In the genomic region with DNA sequence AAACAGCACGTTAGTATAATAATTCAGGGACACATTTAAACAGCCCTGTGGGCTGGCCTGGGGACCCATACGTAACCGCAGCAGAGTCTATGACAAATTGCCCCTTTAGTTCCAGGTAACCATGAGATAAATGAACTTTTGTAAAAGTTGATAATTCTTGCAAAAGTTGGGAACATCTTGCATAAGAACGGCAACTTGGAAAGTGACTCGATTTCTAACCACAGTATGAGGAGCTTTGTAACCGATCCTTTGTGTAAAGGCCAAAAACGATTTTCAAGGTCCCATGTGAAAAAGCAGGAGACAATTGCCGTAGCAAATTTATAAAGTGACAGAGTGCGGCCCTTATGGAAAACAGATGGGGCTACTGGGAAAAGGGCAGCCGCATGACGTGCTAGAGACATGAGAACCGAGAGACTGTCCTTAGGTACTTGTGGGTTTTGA, we compare ENCODE assay signal across 15 cellular contexts.
A peak's percentile ranks its signal among the peaks of the same experiment; 100 is the strongest.
DNase-seq lines count a peak whose midpoint lies in the region; ATAC-seq and TF ChIP-seq lines count a peak whose summit lies in the region.
"Had no signal": no experiment of that assay in that cellular context is flagged by ENCODE, and none has a peak within 500 bp of the region (broad histone marks: within the 10 kb centered on the region; RNA-seq: fewer than 3 reads in every experiment).

No MANE protein-coding gene starts in this region.

- no peak for DNase-seq in WTC11 (ENCODE audit: low spot score)
- peak; percentile 51 to 66 for DNase-seq in fibroblast of lung (ENCODE audit: low read depth in 2 of 2)
- DNase-seq in neural crest cell (ENCODE audit: low read depth, low spot score) = no peak
- no peak for DNase-seq in upper lobe of left lung
- DNase-seq in HK-2 (ENCODE audit: unreplicated experiment) = no peak
- no peak for DNase-seq in NCI-H2171 (lab: John Stamatoyannopoulos, UW)
- DNase-seq: activated CD4-positive, alpha-beta T cell treated with anti-CD3 and anti-CD28 coated beads, Interleukin-2, amount 50 U/mL, for 4 hours; CD4-positive, alpha-beta T cell; effector memory CD8-positive, alpha-beta T cell; GOT3; SIG-M5; stimulated activated CD4-positive, alpha-beta T cell treated with anti-CD3 and anti-CD28 coated beads, Interleukin-2, amount 100 ng/mL, for 48 hours had no signal

- H2AFZ ChIP-seq in fibroblast of lung (ENCODE audit: low read length) = no peak overlapping the region

- H3K4me1 ChIP-seq in fibroblast of lung (ENCODE audit: control insufficient read depth, extremely low read depth, insufficient read depth, low read length) (no peaks in the 10 kb centered on the region), upper lobe of left lung (peaks cover 15 to 24% (median 16%) of the 10 kb centered on the region in 4 donors)
- H3K4me1 ChIP-seq: ascending aorta had no signal

- H3K36me3 Mint-ChIP-seq in WTC11 (no peaks in the 10 kb centered on the region), neural crest cell (ENCODE audit: low read depth) (no peaks in the 10 kb centered on the region)

- no peak overlapping the region for H3K27ac ChIP-seq in fibroblast of lung (ENCODE audit: insufficient read depth, low read length)
- peak overlapping the region; percentile 14 to 65 (median 34) for H3K27ac ChIP-seq in upper lobe of left lung

- CTCF ChIA-PET in WTC11 (lab: Charles Lee) = interaction anchor here (1.0 to 4.8 kb wide), 3 partner anchors 10 to 508 kb away, joined by 3 to 38 read pairs (median 3); partner anchors contain the start of genes FAM50B and SLC22A23

- H3K27ac Mint-ChIP-seq in WTC11 = peak overlapping the region; percentile 98
- H3K27ac Mint-ChIP-seq in neural crest cell (ENCODE audit: unreplicated experiment) = peak overlapping the region; percentile 40
- H3K27ac Mint-ChIP-seq: activated T-helper 17 cell treated with anti-CD3 and anti-CD28 coated beads, Interleukin-2, amount 50 U/mL, for 72 hours; CD4-positive, alpha-beta T cell; effector memory CD8-positive, alpha-beta T cell had no signal

- H3K27me3 ChIP-seq in fibroblast of lung (ENCODE audit: control insufficient read depth, insufficient read depth, low read length) (no peaks in the 10 kb centered on the region), upper lobe of left lung (no peaks in the 10 kb centered on the region)
- H3K27me3 ChIP-seq: ascending aorta had no signal

- no peaks in the 10 kb centered on the region for H3K9me3 Mint-ChIP-seq in WTC11
- H3K9me3 Mint-ChIP-seq in neural crest cell = no peaks in the 10 kb centered on the region
- H3K9me3 Mint-ChIP-seq: activated T-helper 17 cell treated with anti-CD3 and anti-CD28 coated beads, Interleukin-2, amount 50 U/mL, for 72 hours; CD4-positive, alpha-beta T cell; effector memory CD8-positive, alpha-beta T cell had no signal

- POLR2A ChIA-PET in WTC11 (lab: Charles Lee) = no interaction called here

- TF ChIP-seq EP300 in upper lobe of left lung (IDR thresholded peaks at IDR 0.05) = no peak

- H3K4me2 ChIP-seq in fibroblast of lung (ENCODE audit: extremely low read depth, insufficient read depth, low read length) = no peak overlapping the region

- H3K4me1 Mint-ChIP-seq in WTC11 (peaks cover 85% of the 10 kb centered on the region), neural crest cell (peaks cover 85% of the 10 kb centered on the region)

- H3K79me2 ChIP-seq in fibroblast of lung (ENCODE audit: control insufficient read depth, insufficient read depth, low read length) = no peaks in the 10 kb centered on the region

- H4K20me1 ChIP-seq in fibroblast of lung (ENCODE audit: control insufficient read depth, extremely low read depth, insufficient read depth, low read length) = no peaks in the 10 kb centered on the region

- WGBS in upper lobe of left lung, 2 donors = 85 to 88% methylated on average over 12 of the region's 12 CpGs

- no peak for TF ChIP-seq POLR2A in upper lobe of left lung (IDR thresholded peaks at IDR 0.05)

- H3K9ac ChIP-seq in fibroblast of lung (ENCODE audit: insufficient read depth, low read length) = no peak overlapping the region

- no peak for TF ChIP-seq CTCF in WTC11 (IDR thresholded peaks at IDR 0.05)
- no peak for TF ChIP-seq CTCF in fibroblast of lung (conservative IDR thresholded peaks at IDR 0.05 in 1 of 2, IDR thresholded peaks at IDR 0.05 in 1 of 2; ENCODE audit: low read depth in 1 of 2, low read length in 2 of 2)
- TF ChIP-seq CTCF in neural crest cell (conservative IDR thresholded peaks at IDR 0.05) = no peak
- TF ChIP-seq CTCF in upper lobe of left lung (IDR thresholded peaks at IDR 0.05) = no peak

- no peaks in the 10 kb centered on the region for H3K36me3 ChIP-seq in fibroblast of lung (ENCODE audit: control insufficient read depth, insufficient read depth, low read length)
- H3K36me3 ChIP-seq in upper lobe of left lung = no peaks in the 10 kb centered on the region
- H3K36me3 ChIP-seq: ascending aorta had no signal

- H3K4me3 Mint-ChIP-seq in WTC11 (no peak overlapping the region), neural crest cell (peak overlapping the region; percentile 33)
- H3K4me3 Mint-ChIP-seq: activated T-helper 17 cell treated with anti-CD3 and anti-CD28 coated beads, Interleukin-2, amount 50 U/mL, for 72 hours; CD4-positive, alpha-beta T cell; effector memory CD8-positive, alpha-beta T cell had no signal

- H3K4me3 ChIP-seq in fibroblast of lung (replicated peaks in 1 of 4; ENCODE audit: control extremely low read depth in 1 of 4, insufficient read depth in 1 of 4, low read depth in 3 of 4, low read length in 4 of 4) (no peak overlapping the region), upper lobe of left lung (no peak overlapping the region)
- H3K4me3 ChIP-seq: ascending aorta had no signal

- H3K27me3 Mint-ChIP-seq in WTC11 (ENCODE audit: low read depth) = no peaks in the 10 kb centered on the region; the same call in 1 of the 2 replicates
- no peaks in the 10 kb centered on the region for H3K27me3 Mint-ChIP-seq in neural crest cell (ENCODE audit: low read depth)
- H3K27me3 Mint-ChIP-seq: CD4-positive, alpha-beta T cell had no signal

- H3K9me3 ChIP-seq in fibroblast of lung (ENCODE audit: control insufficient read depth, insufficient read depth, low read depth, low read length) = no peaks in the 10 kb centered on the region
- no peaks in the 10 kb centered on the region for H3K9me3 ChIP-seq in upper lobe of left lung
- H3K9me3 ChIP-seq: ascending aorta had no signal

- ATAC-seq in WTC11 (no peak), upper lobe of left lung (ENCODE audit: low FRiP score in 2 of 2) (peak in 1 of 2 donors; percentile 51), HG02610 (IDR thresholded peaks at IDR 0.05; ENCODE audit: unreplicated experiment) (no peak)
- ATAC-seq: activated T-helper 17 cell treated with anti-CD3 and anti-CD28 coated beads, Interleukin-2, amount 50 U/mL, for 72 hours; effector memory CD8-positive, alpha-beta T cell had no signal

TF ChIP-seq in WTC11, 78 proteins besides CTCF, POLR2A, EP300 and RAD21:
- no peak for TF ChIP-seq FOXK1 (CRISPR knock-in tag; IDR thresholded peaks at IDR 0.05)
- no peak for TF ChIP-seq SMAD4 (CRISPR knock-in tag; IDR thresholded peaks at IDR 0.05)
- no peak for TF ChIP-seq SMAD3 (CRISPR knock-in tag; IDR thresholded peaks at IDR 0.05; ENCODE audit: borderline replicate concordance)
- no peak for TF ChIP-seq ZNF671 (CRISPR knock-in tag; IDR thresholded peaks at IDR 0.05)
- TF ChIP-seq FOXJ3 (CRISPR knock-in tag; IDR thresholded peaks at IDR 0.05; ENCODE audit: borderline replicate concordance) = no peak
- TF ChIP-seq, protein P1, sequence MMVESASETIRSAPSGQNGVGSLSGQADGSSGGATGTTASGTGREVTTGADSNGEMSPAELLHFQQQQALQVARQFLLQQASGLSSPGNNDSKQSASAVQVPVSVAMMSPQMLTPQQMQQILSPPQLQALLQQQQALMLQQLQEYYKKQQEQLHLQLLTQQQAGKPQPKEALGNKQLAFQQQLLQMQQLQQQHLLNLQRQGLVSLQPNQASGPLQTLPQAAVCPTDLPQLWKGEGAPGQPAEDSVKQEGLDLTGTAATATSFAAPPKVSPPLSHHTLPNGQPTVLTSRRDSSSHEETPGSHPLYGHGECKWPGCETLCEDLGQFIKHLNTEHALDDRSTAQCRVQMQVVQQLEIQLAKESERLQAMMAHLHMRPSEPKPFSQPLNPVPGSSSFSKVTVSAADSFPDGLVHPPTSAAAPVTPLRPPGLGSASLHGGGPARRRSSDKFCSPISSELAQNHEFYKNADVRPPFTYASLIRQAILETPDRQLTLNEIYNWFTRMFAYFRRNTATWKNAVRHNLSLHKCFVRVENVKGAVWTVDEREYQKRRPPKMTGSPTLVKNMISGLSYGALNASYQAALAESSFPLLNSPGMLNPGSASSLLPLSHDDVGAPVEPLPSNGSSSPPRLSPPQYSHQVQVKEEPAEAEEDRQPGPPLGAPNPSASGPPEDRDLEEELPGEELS (CRISPR knock-in tag; IDR thresholded peaks at IDR 0.05) = no peak
- no peak for TF ChIP-seq ZNF232 (CRISPR knock-in tag; IDR thresholded peaks at IDR 0.05)
- no peak for TF ChIP-seq CBFB (CRISPR knock-in tag; IDR thresholded peaks at IDR 0.05; ENCODE audit: low read depth)

Comparison
In these comparisons a context has a peak if more than half of its experiments do, and no peak if none do; other contexts are left out.
1. DNase-seq: peak in fibroblast of lung (2 of 2); none in WTC11 (single experiment), neural crest cell (single experiment), upper lobe of left lung (0 of 2), HK-2 (single experiment) and NCI-H2171 (single experiment).